Comparison of ENCODE assay signal across 24 cellular contexts in genomic region chr4:128332086-128332485, GRCh38. TPM values are rescaled to one million over a fixed set of nuclear protein-coding genes. Genes with fewer than 3 reads are reported as not detected.
A peak's percentile ranks its signal among the peaks of the same experiment; 100 is the strongest.
DNase-seq lines count a peak whose midpoint lies in the region; FAIRE-seq and TF ChIP-seq lines count a peak whose summit lies in the region.
"Had no signal": no experiment of that assay in that cellular context is flagged by ENCODE, and none has a peak within 500 bp of the region (broad histone marks: within the 10 kb centered on the region; RNA-seq: fewer than 3 reads in every experiment).

No MANE protein-coding gene starts in this region.

- H3K9ac ChIP-seq in astrocyte (ENCODE audit: low read length) (no peak overlapping the region), smooth muscle cell (ENCODE audit: low read depth) (no peak overlapping the region)
- H3K9ac ChIP-seq: BLaER1 treated with 17β-estradiol and CSF1 and Interleukin-3, amounts not matched to agents 10 nM and 100 nM had no signal

- no peaks in the 10 kb centered on the region for H4K20me1 ChIP-seq in astrocyte (ENCODE audit: insufficient read depth, low read length)
- H4K20me1 ChIP-seq in smooth muscle cell (ENCODE audit: low read depth), result no peaks in the 10 kb centered on the region
- H4K20me1 ChIP-seq: BLaER1 treated with 17β-estradiol and CSF1 and Interleukin-3, amounts not matched to agents 10 nM and 100 nM had no signal

- H3K27ac ChIP-seq in astrocyte (ENCODE audit: low read depth, low read length), result no peak overlapping the region
- H3K27ac ChIP-seq in smooth muscle cell (ENCODE audit: low read depth), result no peak overlapping the region
- H3K27ac ChIP-seq: BLaER1 treated with 17β-estradiol and CSF1 and Interleukin-3, amounts not matched to agents 10 nM and 100 nM; PC-9; SJCRH30 had no signal

- no peak overlapping the region for H3K4me3 ChIP-seq in astrocyte (ENCODE audit: insufficient read depth, low read depth, low read length)
- no peak overlapping the region for H3K4me3 ChIP-seq in fibroblast of the aortic adventitia (ENCODE audit: low read depth, low read length)
- no peak overlapping the region for H3K4me3 ChIP-seq in smooth muscle cell
- H3K4me3 ChIP-seq in MG63, result no peak overlapping the region
- H3K4me3 ChIP-seq: BLaER1 treated with 17β-estradiol and CSF1 and Interleukin-3, amounts not matched to agents 10 nM and 100 nM; PC-9; SJCRH30 had no signal

- H3K4me3 Mint-ChIP-seq in astrocyte (ENCODE audit: unreplicated experiment) (no peak overlapping the region), type B pancreatic cell (no peak overlapping the region)
- H3K4me3 Mint-ChIP-seq: CD4-positive, alpha-beta T cell; T-cell had no signal

- DNase-seq in AG20443 (ENCODE audit: low spot score) (peak; percentile 18), astrocyte (ENCODE audit: low read depth) (peak; percentile 68), fibroblast of the aortic adventitia (ENCODE audit: low read depth) (peak; percentile 48), smooth muscle cell (lab: John Stamatoyannopoulos, UW; ENCODE audit: unreplicated experiment) (no peak), type B pancreatic cell (ENCODE audit: extremely low spot score, unreplicated experiment) (no peak), 8988T (no peak), MG63 (no peak)
- DNase-seq: AML-193; CD4-positive, alpha-beta T cell; H7; MV-4-11; NCI-H1105; NCI-H1436 treated with DMSO at 0.1 percent for 48 hours; NCI-H1930; NCI-H446; NCI-H526; PC-9; SJCRH30; T-cell had no signal

- H3K4me1 ChIP-seq in astrocyte (ENCODE audit: insufficient read depth, low read length) (no peaks in the 10 kb centered on the region), smooth muscle cell (ENCODE audit: low read depth) (peaks cover 15% of the 10 kb centered on the region)
- H3K4me1 ChIP-seq: SJCRH30 had no signal

- no peaks in the 10 kb centered on the region for H3K9me3 Mint-ChIP-seq in astrocyte (ENCODE audit: unreplicated experiment)
- no peaks in the 10 kb centered on the region for H3K9me3 Mint-ChIP-seq in type B pancreatic cell
- H3K9me3 Mint-ChIP-seq: CD4-positive, alpha-beta T cell had no signal

- no peaks in the 10 kb centered on the region for H3K27me3 Mint-ChIP-seq in astrocyte (ENCODE audit: low read depth, unreplicated experiment)
- no peaks in the 10 kb centered on the region for H3K27me3 Mint-ChIP-seq in type B pancreatic cell
- H3K27me3 Mint-ChIP-seq: CD4-positive, alpha-beta T cell; T-cell had no signal

- TF ChIP-seq CTCF in astrocyte (IDR thresholded peaks at IDR 0.05; ENCODE audit: insufficient read depth, low read depth, low read length) (no peak), fibroblast of the aortic adventitia (IDR thresholded peaks at IDR 0.05; ENCODE audit: insufficient read depth, low read length) (no peak), smooth muscle cell (IDR thresholded peaks at IDR 0.05; ENCODE audit: borderline replicate concordance, insufficient read depth, poor library complexity, severe bottlenecking) (no peak), type B pancreatic cell (conservative IDR thresholded peaks at IDR 0.05) (no peak)

- no peaks in the 10 kb centered on the region for H3K9me3 ChIP-seq in astrocyte (ENCODE audit: insufficient read depth, low read depth, low read length)
- H3K9me3 ChIP-seq in smooth muscle cell (replicated peaks; ENCODE audit: low read depth), result no peaks in the 10 kb centered on the region
- no peaks in the 10 kb centered on the region for H3K9me3 ChIP-seq in MG63
- H3K9me3 ChIP-seq: BLaER1 treated with 17β-estradiol and CSF1 and Interleukin-3, amounts not matched to agents 10 nM and 100 nM; SJCRH30 had no signal

- H3K36me3 ChIP-seq in astrocyte (ENCODE audit: insufficient read depth, low read length) (no peaks in the 10 kb centered on the region), smooth muscle cell (ENCODE audit: low read depth) (no peaks in the 10 kb centered on the region), MG63 (no peaks in the 10 kb centered on the region)
- H3K36me3 ChIP-seq: SJCRH30 had no signal

- no peaks in the 10 kb centered on the region for H3F3A ChIP-seq in smooth muscle cell (ENCODE audit: low read depth)

- peaks cover 31% of the 10 kb centered on the region for H3K4me1 Mint-ChIP-seq in astrocyte (ENCODE audit: low read depth, unreplicated experiment)
- no peaks in the 10 kb centered on the region for H3K4me1 Mint-ChIP-seq in type B pancreatic cell (ENCODE audit: unreplicated experiment)
- H3K4me1 Mint-ChIP-seq: T-cell had no signal

- H3K79me2 ChIP-seq in astrocyte (ENCODE audit: insufficient read depth, low read length) (no peaks in the 10 kb centered on the region), smooth muscle cell (ENCODE audit: low read depth) (no peaks in the 10 kb centered on the region)

- H2AFZ ChIP-seq in astrocyte (ENCODE audit: low read depth, low read length) (no peak overlapping the region), smooth muscle cell (ENCODE audit: low read depth) (no peak overlapping the region)
- H2AFZ ChIP-seq: PC-9 had no signal

- H3K36me3 Mint-ChIP-seq in astrocyte (ENCODE audit: low read depth, unreplicated experiment) (peaks cover 6% of the 10 kb centered on the region), type B pancreatic cell (no peaks in the 10 kb centered on the region)

- peak; percentile 88 for FAIRE-seq in astrocyte (lab: Jason Lieb, UNC)
- FAIRE-seq: D721Med, G401.6, GM19239, HepG2 had no signal

- no peak overlapping the region for H3K27ac Mint-ChIP-seq in astrocyte (ENCODE audit: unreplicated experiment)
- H3K27ac Mint-ChIP-seq in type B pancreatic cell, result no peak overlapping the region
- H3K27ac Mint-ChIP-seq: CD4-positive, alpha-beta T cell; T-cell had no signal

- H3K4me2 ChIP-seq in astrocyte (ENCODE audit: low read length) (peak overlapping the region; percentile 4), smooth muscle cell (peak overlapping the region; percentile 36)
- H3K4me2 ChIP-seq: PC-9 had no signal

- H3K27me3 ChIP-seq in astrocyte (ENCODE audit: insufficient read depth, low read length) (no peaks in the 10 kb centered on the region), smooth muscle cell (ENCODE audit: low read depth) (no peaks in the 10 kb centered on the region), MG63 (no peaks in the 10 kb centered on the region)
- H3K27me3 ChIP-seq: BLaER1 treated with 17β-estradiol and CSF1 and Interleukin-3, amounts not matched to agents 10 nM and 100 nM; SJCRH30 had no signal

RNA-seq across cellular contexts. Expression of gene PGRMC2, which starts 44.5 kb away (rescaled TPM):
- total RNA-seq in astrocyte, result 158 and 161 TPM in 2 replicates
- 18.6 and 35.0 TPM in 2 replicates for total RNA-seq in fibroblast of the aortic adventitia (ENCODE audit: low replicate concordance)
- total RNA-seq in smooth muscle cell, result 56.7 and 60.1 TPM in 2 replicates
- polyA plus RNA-seq in smooth muscle cell, result 52.1 and 63.1 TPM in 2 replicates
- total RNA-seq in type B pancreatic cell (ENCODE audit: low replicate concordance), result 78.1 and 89.0 TPM in 2 replicates
- 40.0 and 104 TPM in 2 replicates for total RNA-seq in MG63 (2014; rRNA removed; shearing (Covaris generic); ENCODE audit: low replicate concordance)

Comparison
In these comparisons a context has a peak if more than half of its experiments do, and no peak if none do; other contexts are left out.
1. DNase-seq: peak in AG20443 (single experiment), astrocyte (single experiment) and fibroblast of the aortic adventitia (single experiment); none in smooth muscle cell (single experiment), type B pancreatic cell (single experiment), 8988T (single experiment) and MG63 (single experiment).